8 cellular contexts compared by ENCODE assay signal in genomic region chr17:55295411-55296170, GRCh38. TPM values are rescaled to one million over a fixed set of nuclear protein-coding genes. Genes with fewer than 3 reads are reported as not detected.
DNase-seq lines count a peak whose midpoint lies in the region; ATAC-seq and TF ChIP-seq lines count a peak whose summit lies in the region.

No MANE protein-coding gene starts in this region.

- peaks cover 15% of the 10 kb centered on the region for H3K9me3 Mint-ChIP-seq in mesothelial cell of epicardium

- peaks cover 11% of the 10 kb centered on the region for H3K4me1 Mint-ChIP-seq in mesothelial cell of epicardium

- H3K4me3 Mint-ChIP-seq in mesothelial cell of epicardium = no peak overlapping the region

- ATAC-seq in GM18867 (IDR thresholded peaks at IDR 0.05; ENCODE audit: unreplicated experiment) (peak; percentile 90), HG03139 (IDR thresholded peaks at IDR 0.05; ENCODE audit: unreplicated experiment) (peak; percentile 94)

- DNase-seq in AG08396 (ENCODE audit: low spot score) (peak; percentile 71), NCI-H345 (lab: John Stamatoyannopoulos, UW) (peak; percentile 36), mesothelial cell of epicardium (ENCODE audit: low spot score in 2 of 2, unreplicated experiment in 2 of 2) (peak in 1 of 2 experiments; percentile 73)
- peak; percentile 45 to 47 for DNase-seq in activated CD4-positive, alpha-beta T cell treated with anti-CD3 and anti-CD28 coated beads, Interleukin-2, amount 50 U/mL, for 4 hours
- DNase-seq in effector CD8-positive, alpha-beta T cell (lab: John Stamatoyannopoulos, UW) = peak; percentile 8
- DNase-seq in stimulated activated naive CD4-positive, alpha-beta T cell (lab: John Stamatoyannopoulos, UW) = peak in 5 of 6 experiments; percentile 3 to 55 (median 9)

- peak; percentile 83 for TF ChIP-seq CTCF in mesothelial cell of epicardium (IDR thresholded peaks at IDR 0.05; ENCODE audit: unreplicated experiment)

- H3K27me3 Mint-ChIP-seq in mesothelial cell of epicardium (ENCODE audit: low read depth) = peaks cover 12% of the 10 kb centered on the region

- no peak overlapping the region for H3K27ac Mint-ChIP-seq in mesothelial cell of epicardium

- no peaks in the 10 kb centered on the region for H3K36me3 Mint-ChIP-seq in mesothelial cell of epicardium

RNA-seq across cellular contexts. Expression of gene HLF, which starts 30.8 kb away (rescaled TPM):
- 0.93 to 1.5 TPM (median 1.3 TPM) in 3 replicates for total RNA-seq in mesothelial cell of epicardium
